ENCODE assay signal across 11 cellular contexts in genomic region chr22:20422271-20422958, GRCh38. TPM values are rescaled to one million over a fixed set of nuclear protein-coding genes. Genes with fewer than 3 reads are reported as not detected.
DNase-seq lines count a peak whose midpoint lies in the region; ATAC-seq, FAIRE-seq and TF ChIP-seq lines count a peak whose summit lies in the region.
"Had no signal": no experiment of that assay in that cellular context is flagged by ENCODE, and none has a peak within 500 bp of the region (broad histone marks: within the 10 kb centered on the region; RNA-seq: fewer than 3 reads in every experiment).

No MANE protein-coding gene starts in this region.

- H2AFZ ChIP-seq in H1 (ENCODE audit: low read length) (no peak overlapping the region), PC-3 (ENCODE audit: low read length) (no peak overlapping the region)

- H3K36me3 ChIP-seq in H1 (ENCODE audit: control insufficient read depth in 2 of 4, insufficient read depth in 4 of 4, low read length in 3 of 4) (no peaks in the 10 kb centered on the region), sigmoid colon (peaks cover 0 to 11% (median 3%) of the 10 kb centered on the region in 4 donors), PC-3 (ENCODE audit: low read depth, low read length) (no peaks in the 10 kb centered on the region)
- H3K36me3 ChIP-seq: pancreas had no signal

- no peaks in the 10 kb centered on the region for H3K9me2 ChIP-seq in PC-3 (replicated peaks; ENCODE audit: low read length)

- intact Hi-C loops in sigmoid colon (cut with DNase I) = no loop called here
- intact Hi-C loops in PC-3 (cut with micrococcal nuclease) = no loop called here

- TF ChIP-seq POLR2A in H1 (IDR thresholded peaks at IDR 0.05; ENCODE audit: control extremely low read depth in 1 of 2, low read depth in 2 of 2, low read length in 2 of 2) = no peak
- no peak for TF ChIP-seq POLR2A in sigmoid colon (IDR thresholded peaks at IDR 0.05)

- H4K91ac ChIP-seq in H1 (replicated peaks; ENCODE audit: insufficient read length, low read length) = no peak overlapping the region

- H3K27me3 ChIP-seq in H1 (replicated peaks in 1 of 4; ENCODE audit: control insufficient read depth in 3 of 4, extremely low read depth in 1 of 4, insufficient read depth in 3 of 4, low read length in 3 of 4) = no peaks in the 10 kb centered on the region
- H3K27me3 ChIP-seq in sigmoid colon = no peaks in the 10 kb centered on the region
- H3K27me3 ChIP-seq in PC-3 (ENCODE audit: low read length) = no peaks in the 10 kb centered on the region

- no peak overlapping the region for H3K9ac ChIP-seq in H1 (replicated peaks in 1 of 4; ENCODE audit: extremely low read depth in 1 of 4, low read depth in 3 of 4, low read length in 3 of 4)
- H3K9ac ChIP-seq in PC-3 (ENCODE audit: low read length) = no peak overlapping the region

- CTCF ChIA-PET in H1 (lab: Charles Lee; ENCODE audit: partially characterized antibody) = interaction anchor here (1.1 kb wide), 1 partner anchor 17 kb away, joined by 3 read pairs; no protein-coding TSS in a partner anchor
- CTCF ChIA-PET in PC-3 (lab: Charles Lee) = no interaction called here

- no peak overlapping the region for H3K4ac ChIP-seq in H1 (replicated peaks; ENCODE audit: insufficient read length, low read depth, low read length)

- FAIRE-seq in H1 (lab: Jason Lieb, UNC) = no peak
- FAIRE-seq: pancreas had no signal

- BruUV-seq in PC-3 (replicated peaks; lab: Mats Ljungman, UMichigan) = no TSS peak

- H3K4me2 ChIP-seq in H1 (ENCODE audit: insufficient read depth in 1 of 2, low read depth in 2 of 2, low read length in 2 of 2) (no peak overlapping the region), PC-3 (ENCODE audit: low read length) (no peak overlapping the region)

- H3F3A ChIP-seq in PC-3 (ENCODE audit: low read length, unreplicated experiment) = no peaks in the 10 kb centered on the region

- H2BK5ac ChIP-seq in H1 (ENCODE audit: low read depth, low read length) = no peak overlapping the region

- 0 out of 2 replicates have a peak overlapping the region, but pooled peaks have one; percentile 6 for H2AK5ac ChIP-seq in H1 (ENCODE audit: low read depth, low read length)

- peak overlapping the region; percentile 65; the same call in 1 of the 2 replicates for H4K8ac ChIP-seq in H1 (ENCODE audit: extremely low read depth, insufficient read depth, low read length)

- no peak overlapping the region for H3K18ac ChIP-seq in H1 (ENCODE audit: extremely low read depth, low read length)

- H3K56ac ChIP-seq in H1 (replicated peaks; ENCODE audit: insufficient read length, low read depth, low read length) = no peak overlapping the region

- H3K4me3 ChIP-seq in H1 (ENCODE audit: extremely low read depth in 1 of 4, insufficient read depth in 2 of 4, low read depth in 3 of 4, low read length in 4 of 4) (no peak overlapping the region), sigmoid colon (no peak overlapping the region), PC-3 (ENCODE audit: low read length) (no peak overlapping the region)
- H3K4me3 ChIP-seq: pancreas had no signal

- H3K14ac ChIP-seq in H1 (ENCODE audit: insufficient read length) = no peak overlapping the region

- POLR2A ChIA-PET in H1 (lab: Charles Lee; ENCODE audit: partially characterized antibody) (interaction anchor here (0.9 kb wide), 1 partner anchor 13 kb away, joined by 3 read pairs; no protein-coding TSS in a partner anchor), PC-3 (lab: Charles Lee; ENCODE audit: unreplicated experiment) (no interaction called here)

- no peak overlapping the region for H2BK20ac ChIP-seq in H1 (ENCODE audit: low read length)

- TF ChIP-seq CTCF in H1 (IDR thresholded peaks at IDR 0.05; ENCODE audit: control extremely low read depth in 1 of 3, insufficient read depth in 1 of 3, low read depth in 1 of 3, low read length in 3 of 3) (no peak), sigmoid colon (IDR thresholded peaks at IDR 0.05) (no peak), PC-3 (conservative IDR thresholded peaks at IDR 0.05; ENCODE audit: low read depth, low read length) (no peak)

- peaks cover 7% of the 10 kb centered on the region; the same call in 1 of the 2 replicates for H3K23me2 ChIP-seq in H1 (ENCODE audit: low read depth, low read length)

- H3K4me1 ChIP-seq in H1 (replicated peaks in 1 of 4; ENCODE audit: control insufficient read depth in 3 of 4, insufficient read depth in 4 of 4, low read length in 3 of 4) (peaks cover 0 to 5% (median 0%) of the 10 kb centered on the region in 4 experiments; a peak in 1 of 7 replicates), sigmoid colon (peaks cover 0 to 35% (median 31%) of the 10 kb centered on the region in 4 donors), PC-3 (ENCODE audit: insufficient read depth, low read length) (no peaks in the 10 kb centered on the region)

- 92% methylated on average over 18 of the region's 21 CpGs; no CpG with 5 or more reads in 1 of the 2 experiments for WGBS in H1 (ENCODE audit: extremely low coverage in 1 of 2, insufficient coverage in 1 of 2, insufficient read length in 1 of 2, insufficient replicate concordance in 2 of 2, low coverage in 1 of 2, low lambda C conversion rate in 2 of 2, missing lambda C conversion rate in 1 of 2), 2 experiments
- 55 to 79% methylated on average over 21 of the region's 21 CpGs for WGBS in sigmoid colon, 2 donors

- DNase-seq in Daoy (ENCODE audit: low read depth) (peak; percentile 47), MV-4-11 (lab: John Stamatoyannopoulos, UW) (peak; percentile 78), H1 (ENCODE audit: low read depth in 1 of 2, low spot score in 2 of 2) (no peak), sigmoid colon (peak; percentile 75), PC-3 (no peak)
- DNase-seq: NCI-H1436 had no signal

- no peak overlapping the region for H3K23ac ChIP-seq in H1 (ENCODE audit: insufficient read length)

- no peak overlapping the region for H3K27ac ChIP-seq in H1 (ENCODE audit: low read depth, low read length)
- H3K27ac ChIP-seq in sigmoid colon = peak overlapping the region in 3 of 4 donors; percentile 62 to 71 (median 70)
- H3K27ac ChIP-seq in PC-3 (ENCODE audit: low read length) = no peak overlapping the region
- H3K27ac ChIP-seq: epithelial cell of prostate, pancreas had no signal

- no peaks in the 10 kb centered on the region for H3K9me3 ChIP-seq in H1 (ENCODE audit: insufficient read depth in 2 of 2, low read depth in 1 of 2, low read length in 1 of 2)
- H3K9me3 ChIP-seq in sigmoid colon = no peaks in the 10 kb centered on the region
- H3K9me3 ChIP-seq in PC-3 (ENCODE audit: low read length) = no peaks in the 10 kb centered on the region
- H3K9me3 ChIP-seq: pancreas had no signal

- H4K20me1 ChIP-seq in H1 (replicated peaks in 1 of 2; ENCODE audit: control insufficient read depth in 1 of 2, insufficient read depth in 2 of 2, low read length in 2 of 2) = peaks cover 2 to 13% of the 10 kb centered on the region in 2 experiments
- H4K20me1 ChIP-seq in PC-3 (ENCODE audit: low read length) = no peaks in the 10 kb centered on the region

- peak overlapping the region; percentile 68; the same call in 1 of the 2 replicates for H2BK12ac ChIP-seq in H1 (ENCODE audit: low read depth, low read length)

- no peak for TF ChIP-seq RAD21 in H1 (IDR thresholded peaks at IDR 0.05 in 1 of 2, conservative IDR thresholded peaks at IDR 0.05 in 1 of 2; ENCODE audit: low read depth in 2 of 2, low read length in 2 of 2)

- no peak overlapping the region for H2BK15ac ChIP-seq in H1 (ENCODE audit: low read length)

- no peak for TF ChIP-seq EP300 in H1 (IDR thresholded peaks at IDR 0.05; ENCODE audit: borderline replicate concordance in 1 of 2, low read depth in 2 of 2, low read length in 2 of 2)
- no peak for TF ChIP-seq EP300 in sigmoid colon (IDR thresholded peaks at IDR 0.05)

- H3K79me1 ChIP-seq in H1 (ENCODE audit: low read depth, low read length) = no peaks in the 10 kb centered on the region

- H2BK120ac ChIP-seq in H1 (replicated peaks; ENCODE audit: low read depth, low read length) = no peak overlapping the region

- no peak overlapping the region for H4K5ac ChIP-seq in H1 (ENCODE audit: insufficient read length, low read depth, low read length)

- no peak for ATAC-seq in GM19467 (IDR thresholded peaks at IDR 0.05; ENCODE audit: unreplicated experiment)
- ATAC-seq in HG02870 (IDR thresholded peaks at IDR 0.05; ENCODE audit: unreplicated experiment) = no peak
- ATAC-seq in PC-3 = no peak
- ATAC-seq: Panc1 had no signal

- no peaks in the 10 kb centered on the region for H3K79me2 ChIP-seq in H1 (ENCODE audit: control insufficient read depth in 1 of 2, insufficient read depth in 2 of 2, low read length in 2 of 2)
- H3K79me2 ChIP-seq in PC-3 (ENCODE audit: low read length) = no peaks in the 10 kb centered on the region

RNA-seq across cellular contexts. Expression of gene SCARF2, which starts 15.2 kb away (rescaled TPM):
- total RNA-seq in Daoy (2014; rRNA removed; shearing (Covaris generic)) = 9.3 and 9.5 TPM in 2 replicates
- 9.8 and 10.0 TPM in 2 replicates for total RNA-seq in H1 (2021; fragmentation: NEBNext Ultra II Directional; extraction: Animal tissue kit (Norgen Biotek cat#: 25700))
- polyA plus RNA-seq in H1 (2011; rRNA removed) (4.2 and 7.1 TPM in 2 replicates), sigmoid colon (1 to 10 TPM in 1 of 3 donors, under 1 TPM in 2; under 0.01 to 1.9 (median 0.46) TPM)
- 4.9 TPM for polyA plus RNA-seq in H1 (2011; cell fraction: cytosol; rRNA removed)
- 11.9 TPM for polyA plus RNA-seq in H1 (2011; cell fraction: nucleus; rRNA removed)
- polyA plus RNA-seq in H1 (2012, experiment 1 of 2) = 2.8 to 4.4 TPM (median 4.1 TPM) in 4 replicates
- polyA plus RNA-seq in H1 (2012, experiment 2 of 2) = 2.8 TPM
- polyA plus RNA-seq in H1 (2013, experiment 1 of 2) = 13.3 TPM
- polyA plus RNA-seq in H1 (2013, experiment 2 of 2) = 12.2 TPM
- polyA minus RNA-seq in H1 (2011; rRNA and poly(A)+ RNA removed) = 0.76 and 1.4 TPM in 2 replicates
- 4.8 TPM for polyA minus RNA-seq in H1 (2011; cell fraction: cytosol; rRNA and poly(A)+ RNA removed)
- 3.9 TPM for polyA minus RNA-seq in H1 (2011; cell fraction: nucleus; rRNA and poly(A)+ RNA removed)
- total RNA-seq in sigmoid colon (10 to 100 TPM in 3 of 4 donors, 1 to 10 TPM in 1; 6.4 to 12.8 (median 10.4) TPM), PC-3 (2014; rRNA removed) (2.7 and 5.4 TPM in 2 replicates)

RNA-seq across cellular contexts. Expression of gene ZNF74, which starts 28.5 kb away (rescaled TPM):
- total RNA-seq in Daoy (2014; rRNA removed; shearing (Covaris generic)) = 6.3 and 10.4 TPM in 2 replicates
- total RNA-seq in H1 (2021; fragmentation: NEBNext Ultra II Directional; extraction: Animal tissue kit (Norgen Biotek cat#: 25700)) = 44.9 and 45.7 TPM in 2 replicates
- 29.7 and 35.3 TPM in 2 replicates for polyA plus RNA-seq in H1 (2011; rRNA removed)
- 38.2 TPM for polyA plus RNA-seq in H1 (2011; cell fraction: cytosol; rRNA removed)
- 27.0 TPM for polyA plus RNA-seq in H1 (2011; cell fraction: nucleus; rRNA removed)
- 25.6 to 38.6 TPM (median 29.5 TPM) in 4 replicates for polyA plus RNA-seq in H1 (2012, experiment 1 of 2)
- 28.3 TPM for polyA plus RNA-seq in H1 (2012, experiment 2 of 2)
- polyA plus RNA-seq in H1 (2013, experiment 1 of 2) = 15.6 TPM
- polyA plus RNA-seq in H1 (2013, experiment 2 of 2) = 16.0 TPM
- polyA minus RNA-seq in H1 (2011; rRNA and poly(A)+ RNA removed) = 26.1 and 26.9 TPM in 2 replicates
- polyA minus RNA-seq in H1 (2011; cell fraction: cytosol; rRNA and poly(A)+ RNA removed) = 35.4 TPM
- 18.6 TPM for polyA minus RNA-seq in H1 (2011; cell fraction: nucleus; rRNA and poly(A)+ RNA removed)
- 10 to 100 TPM; 11.4 to 18.8 (median 15.2) TPM for total RNA-seq in sigmoid colon
- polyA plus RNA-seq in sigmoid colon = 1 to 10 TPM; 1.4 to 4.8 (median 2.4) TPM
- 11.1 and 18.5 TPM in 2 replicates for total RNA-seq in PC-3 (2014; rRNA removed)

Comparison
In these comparisons a context has a peak if more than half of its experiments do, and no peak if none do; other contexts are left out.
1. DNase-seq: peak in Daoy (single experiment), MV-4-11 (single experiment) and sigmoid colon (single experiment); none in H1 (0 of 2) and PC-3 (single experiment).
2. H3K27ac ChIP-seq: peak in sigmoid colon (3 of 4); none in H1 (single experiment) and PC-3 (single experiment).